Comparison of ENCODE assay signal across 31 cellular contexts in genomic region chr1:244375061-244375460, GRCh38.
DNase-seq lines count a peak whose midpoint lies in the region; FAIRE-seq and TF ChIP-seq lines count a peak whose summit lies in the region.
"Had no signal": no experiment of that assay in that cellular context is flagged by ENCODE, and none has a peak within 500 bp of the region (broad histone marks: within the 10 kb centered on the region; RNA-seq: fewer than 3 reads in every experiment).

No MANE protein-coding gene starts in this region.

- dilution Hi-C loops in endothelial cell of umbilical vein (cut with MboI; ENCODE audit: extremely low pct_ligation_motif_present, low sequenced_read_pairs) = no loop called here

- H3K4me1 ChIP-seq in endothelial cell of umbilical vein (ENCODE audit: control insufficient read depth, extremely low read depth, insufficient read depth, low read length) = no peaks in the 10 kb centered on the region
- H3K4me1 ChIP-seq: A549; BE2C; BLaER1; BLaER1 treated with 17β-estradiol and CSF1 and Interleukin-3, amounts not matched to agents 10 nM and 100 nM had no signal

- no peaks in the 10 kb centered on the region for H3K9me1 ChIP-seq in endothelial cell of umbilical vein (replicated peaks; ENCODE audit: control insufficient read depth, extremely low read depth, insufficient read depth, low read length)

- H3K79me2 ChIP-seq in endothelial cell of umbilical vein (ENCODE audit: control insufficient read depth, insufficient read depth, low read length) = no peaks in the 10 kb centered on the region

- no peaks in the 10 kb centered on the region for H3K36me3 ChIP-seq in endothelial cell of umbilical vein (ENCODE audit: control insufficient read depth in 2 of 2, extremely low read depth in 1 of 2, insufficient read depth in 2 of 2, low read length in 2 of 2)
- H3K36me3 ChIP-seq: BE2C; BLaER1; BLaER1 treated with 17β-estradiol and CSF1 and Interleukin-3, amounts not matched to agents 10 nM and 100 nM had no signal

- intact Hi-C loops in endothelial cell of umbilical vein (cut with micrococcal nuclease) = no loop called here

- no peaks in the 10 kb centered on the region for H3K9me3 ChIP-seq in endothelial cell of umbilical vein (replicated peaks; ENCODE audit: control insufficient read depth, insufficient read depth, low read length)
- H3K9me3 ChIP-seq: A549; BE2C; BLaER1; BLaER1 treated with 17β-estradiol and CSF1 and Interleukin-3, amounts not matched to agents 10 nM and 100 nM; Caco-2 had no signal

- no peaks in the 10 kb centered on the region for H3K27me3 ChIP-seq in endothelial cell of umbilical vein (ENCODE audit: control insufficient read depth in 2 of 2, insufficient read depth in 2 of 2, low read length in 2 of 2)
- H3K27me3 ChIP-seq: BE2C; BLaER1; BLaER1 treated with 17β-estradiol and CSF1 and Interleukin-3, amounts not matched to agents 10 nM and 100 nM had no signal

- no peaks in the 10 kb centered on the region for H4K20me1 ChIP-seq in endothelial cell of umbilical vein (replicated peaks; ENCODE audit: control insufficient read depth, extremely low read depth, insufficient read depth, low read length)
- H4K20me1 ChIP-seq: BLaER1; BLaER1 treated with 17β-estradiol and CSF1 and Interleukin-3, amounts not matched to agents 10 nM and 100 nM had no signal

- no peak for TF ChIP-seq POLR2A in endothelial cell of umbilical vein (IDR thresholded peaks at IDR 0.05; ENCODE audit: low read depth, low read length)

- DNase-seq in astrocyte of the hippocampus (ENCODE audit: low read depth, low spot score) (peak; percentile 88), endothelial cell of umbilical vein (ENCODE audit: low read depth, low spot score) (peak; percentile 52), glomerular visceral epithelial cell (ENCODE audit: extremely low spot score) (no peak), AG08396 (ENCODE audit: low spot score) (no peak)
- DNase-seq: 8988T; ACHN; AML-193; BE2C; C1 segment of cervical spinal cord; Calu3; CD4-positive, alpha-beta memory T cell; CD4-positive, alpha-beta T cell; CD4-positive, CD25-positive, alpha-beta regulatory T cell; CD8-positive, alpha-beta memory T cell; CD8-positive, alpha-beta T cell; COR-L47; DMS 273 treated with DMSO at 0.1 percent for 48 hours; DMS153; DMS53; DMS79; DMS79 treated with DMSO at 0.1 percent for 48 hours; DND-41; EL had no signal

- BruUV-seq in endothelial cell of umbilical vein (replicated peaks; lab: Mats Ljungman, UMichigan) = no TSS peak

- TF ChIP-seq CTCF in endothelial cell of umbilical vein (IDR thresholded peaks at IDR 0.05; ENCODE audit: extremely low read depth in 1 of 2, insufficient read depth in 1 of 2, low read depth in 1 of 2, low read length in 2 of 2) = no peak

- no peak overlapping the region for H3K9ac ChIP-seq in endothelial cell of umbilical vein (replicated peaks; ENCODE audit: extremely low read depth, insufficient read depth, low read length)
- H3K9ac ChIP-seq: BLaER1; BLaER1 treated with 17β-estradiol and CSF1 and Interleukin-3, amounts not matched to agents 10 nM and 100 nM had no signal

- CTCF ChIA-PET in endothelial cell of umbilical vein (lab: Charles Lee) = no interaction called here

- H2AFZ ChIP-seq in endothelial cell of umbilical vein (ENCODE audit: low read depth, low read length) = no peak overlapping the region

- H3K27ac ChIP-seq in endothelial cell of umbilical vein (ENCODE audit: insufficient read depth, low read depth, low read length) = no peak overlapping the region
- H3K27ac ChIP-seq: 22Rv1; A549; BLaER1; BLaER1 treated with 17β-estradiol and CSF1 and Interleukin-3, amounts not matched to agents 10 nM and 100 nM; C4-2B had no signal

- no peak for FAIRE-seq in endothelial cell of umbilical vein (lab: Jason Lieb, UNC)
- FAIRE-seq: A204.1, A549, D721Med had no signal

- POLR2A ChIA-PET in endothelial cell of umbilical vein (lab: Charles Lee) = no interaction called here

- no peak overlapping the region for H3K4me2 ChIP-seq in endothelial cell of umbilical vein (ENCODE audit: insufficient read depth, low read length)
- H3K4me2 ChIP-seq: A549; BLaER1; BLaER1 treated with 17β-estradiol and CSF1 and Interleukin-3, amounts not matched to agents 10 nM and 100 nM had no signal

- H3K4me3 ChIP-seq in endothelial cell of umbilical vein (replicated peaks in 1 of 3; ENCODE audit: insufficient read depth in 1 of 3, low read depth in 1 of 3, low read length in 3 of 3) = no peak overlapping the region
- H3K4me3 ChIP-seq: A549; BLaER1; BLaER1 treated with 17β-estradiol and CSF1 and Interleukin-3, amounts not matched to agents 10 nM and 100 nM had no signal

TF ChIP-seq in endothelial cell of umbilical vein, 7 proteins besides CTCF, POLR2A, EP300 and RAD21:
- no peak for TF ChIP-seq POLR2AphosphoS5 (IDR thresholded peaks at IDR 0.05; ENCODE audit: insufficient read depth, low read depth, low read length)

Comparison
In these comparisons a context has a peak if more than half of its experiments do, and no peak if none do; other contexts are left out.
1. DNase-seq: peak in astrocyte of the hippocampus (single experiment) and endothelial cell of umbilical vein (single experiment); none in glomerular visceral epithelial cell (single experiment) and AG08396 (single experiment).